ENCODE assay signal across 12 cellular contexts in the genomic region with DNA sequence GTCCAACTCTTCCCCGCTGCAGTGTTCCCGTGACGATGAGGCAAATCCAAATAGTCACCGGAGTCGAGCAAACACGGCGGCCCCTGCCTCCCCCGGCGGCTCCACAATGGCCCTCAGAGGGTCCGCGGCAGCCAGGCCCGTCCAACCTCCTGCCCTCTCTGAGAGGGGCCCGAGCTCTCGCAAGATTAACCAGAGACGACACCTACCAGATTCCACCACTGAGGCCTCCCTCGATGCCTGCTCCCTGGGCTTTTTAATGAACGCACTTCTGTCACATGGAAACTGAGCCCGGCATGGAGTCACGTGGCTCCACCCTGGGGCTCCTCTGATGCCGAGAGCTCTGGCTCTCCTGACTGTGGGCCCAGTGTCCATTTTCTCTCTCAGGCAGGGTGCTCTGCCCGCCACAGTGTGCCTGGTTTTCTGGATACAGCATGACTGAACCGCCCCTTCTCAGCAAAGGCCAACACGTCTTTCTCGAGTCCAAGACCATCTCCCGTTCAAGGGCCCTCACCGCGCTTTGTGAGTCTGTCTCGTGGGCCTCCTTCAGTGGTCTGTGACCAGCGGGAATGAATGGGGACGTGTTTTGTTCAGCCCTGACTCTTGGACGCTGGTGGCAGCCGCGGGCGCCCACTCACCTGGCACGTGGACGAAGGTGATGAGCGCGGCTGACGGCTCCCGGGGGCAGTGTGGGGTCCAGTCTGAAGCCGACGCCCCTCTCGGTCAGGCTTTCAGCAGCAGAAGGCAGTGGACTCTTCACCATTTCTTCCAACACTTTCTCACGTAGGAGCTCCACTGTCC. TPM values are rescaled to one million over a fixed set of nuclear protein-coding genes. Genes with fewer than 3 reads are reported as not detected.
A peak's percentile ranks its signal among the peaks of the same experiment; 100 is the strongest.
DNase-seq lines count a peak whose midpoint lies in the region; ATAC-seq and TF ChIP-seq lines count a peak whose summit lies in the region.
"Had no signal": no experiment of that assay in that cellular context is flagged by ENCODE, and none has a peak within 500 bp of the region (broad histone marks: within the 10 kb centered on the region; RNA-seq: fewer than 3 reads in every experiment).

No MANE protein-coding gene starts in this region.

- H3K27me3 Mint-ChIP-seq in natural killer cell treated with Interleukin-12 subunit alpha and Interleukin-12 subunit beta and Interleukin-15 and Interleukin-18, amount 100 ng/mL, for 72 hours, result peaks cover 24 to 43% of the 10 kb centered on the region in 2 donors
- H3K27me3 Mint-ChIP-seq in natural killer cell (ENCODE audit: low read depth in 2 of 2) (peaks cover 53 to 55% of the 10 kb centered on the region in 2 donors), naive B cell (no peaks in the 10 kb centered on the region)
- peaks cover 12% of the 10 kb centered on the region for H3K27me3 Mint-ChIP-seq in activated T-helper 1 cell treated with anti-CD3 and anti-CD28 coated beads, Interleukin-12 subunit alpha, Interleukin-12 subunit beta, Interleukin-2, Interleukin-4 antibody, amounts not matched to agents 30 ng/mL and 10 ng/mL and 1 ng/mL, durations not matched to agents 14 hours and 24 hours and 36 hours (ENCODE audit: insufficient read depth)
- H3K27me3 Mint-ChIP-seq: memory B cell had no signal

- no peaks in the 10 kb centered on the region for H3K36me3 Mint-ChIP-seq in natural killer cell treated with Interleukin-12 subunit alpha and Interleukin-12 subunit beta and Interleukin-15 and Interleukin-18, amount 100 ng/mL, for 72 hours
- H3K36me3 Mint-ChIP-seq in natural killer cell (no peaks in the 10 kb centered on the region), naive B cell (peaks cover 0 to 10% of the 10 kb centered on the region in 2 donors)
- H3K36me3 Mint-ChIP-seq in activated T-helper 1 cell treated with anti-CD3 and anti-CD28 coated beads, Interleukin-12 subunit alpha, Interleukin-12 subunit beta, Interleukin-2, Interleukin-4 antibody, amounts not matched to agents 30 ng/mL and 10 ng/mL and 1 ng/mL, durations not matched to agents 14 hours and 24 hours and 36 hours (ENCODE audit: low read depth), result peaks cover 22% of the 10 kb centered on the region

- intact Hi-C loops in natural killer cell (cut with micrococcal nuclease), result no loop called here
- intact Hi-C loops in activated T-helper 1 cell treated with anti-CD3 and anti-CD28 coated beads, Interleukin-12 subunit alpha, Interleukin-12 subunit beta, Interleukin-2, Interleukin-4 antibody, amounts not matched to agents 30 ng/mL and 10 ng/mL and 1 ng/mL, durations not matched to agents 14 hours and 24 hours and 36 hours (cut with micrococcal nuclease), result loop anchor here (5.0 kb wide), 1 partner anchor 144 kb away; no protein-coding TSS in a partner anchor
- intact Hi-C loops in uterus (cut with DNase I; ENCODE audit: low total_unique reads), result no loop called here

- TF ChIP-seq CTCF in natural killer cell (IDR thresholded peaks at IDR 0.05) (no peak), uterus (IDR thresholded peaks at IDR 0.05) (no peak)

- no peak for ATAC-seq in natural killer cell treated with Interleukin-12 subunit alpha and Interleukin-12 subunit beta and Interleukin-15 and Interleukin-18, amount 100 ng/mL, for 72 hours
- ATAC-seq in natural killer cell (no peak), naive B cell (ENCODE audit: low read depth in 2 of 2) (no peak), GM21825 (IDR thresholded peaks at IDR 0.05; ENCODE audit: unreplicated experiment) (no peak), HG02623 (IDR thresholded peaks at IDR 0.05; ENCODE audit: unreplicated experiment) (no peak), HG03159 (IDR thresholded peaks at IDR 0.05; ENCODE audit: unreplicated experiment) (no peak)

- H3K4me1 Mint-ChIP-seq in natural killer cell treated with Interleukin-12 subunit alpha and Interleukin-12 subunit beta and Interleukin-15 and Interleukin-18, amount 100 ng/mL, for 72 hours (ENCODE audit: low read depth in 2 of 2), result peaks cover 25 to 46% of the 10 kb centered on the region in 2 donors
- H3K4me1 Mint-ChIP-seq in natural killer cell (peaks cover 24 to 55% of the 10 kb centered on the region in 2 donors), naive B cell (peaks cover 51 to 77% (median 57%) of the 10 kb centered on the region in 3 donors)
- H3K4me1 Mint-ChIP-seq in activated T-helper 1 cell treated with anti-CD3 and anti-CD28 coated beads, Interleukin-12 subunit alpha, Interleukin-12 subunit beta, Interleukin-2, Interleukin-4 antibody, amounts not matched to agents 30 ng/mL and 10 ng/mL and 1 ng/mL, durations not matched to agents 14 hours and 24 hours and 36 hours (ENCODE audit: low read depth), result peaks cover 74% of the 10 kb centered on the region

- peak overlapping the region in 1 of 2 donors; percentile 33 for H3K27ac Mint-ChIP-seq in natural killer cell treated with Interleukin-12 subunit alpha and Interleukin-12 subunit beta and Interleukin-15 and Interleukin-18, amount 100 ng/mL, for 72 hours
- H3K27ac Mint-ChIP-seq in natural killer cell (peak overlapping the region in 1 of 2 donors; percentile 28), naive B cell (peak overlapping the region in 5 of 6 donors; percentile 60 to 98 (median 88))
- peak overlapping the region; percentile 84 for H3K27ac Mint-ChIP-seq in activated T-helper 1 cell treated with anti-CD3 and anti-CD28 coated beads, Interleukin-12 subunit alpha, Interleukin-12 subunit beta, Interleukin-2, Interleukin-4 antibody, amounts not matched to agents 30 ng/mL and 10 ng/mL and 1 ng/mL, durations not matched to agents 14 hours and 24 hours and 36 hours
- H3K27ac Mint-ChIP-seq: HFFc6, memory B cell had no signal

- H3K27me3 ChIP-seq in uterus, result no peaks in the 10 kb centered on the region

- no peaks in the 10 kb centered on the region for H3K36me3 ChIP-seq in uterus

- H3K9me3 Mint-ChIP-seq in natural killer cell treated with Interleukin-12 subunit alpha and Interleukin-12 subunit beta and Interleukin-15 and Interleukin-18, amount 100 ng/mL, for 72 hours, result no peaks in the 10 kb centered on the region
- H3K9me3 Mint-ChIP-seq in natural killer cell (no peaks in the 10 kb centered on the region), naive B cell (no peaks in the 10 kb centered on the region)
- H3K9me3 Mint-ChIP-seq in activated T-helper 1 cell treated with anti-CD3 and anti-CD28 coated beads, Interleukin-12 subunit alpha, Interleukin-12 subunit beta, Interleukin-2, Interleukin-4 antibody, amounts not matched to agents 30 ng/mL and 10 ng/mL and 1 ng/mL, durations not matched to agents 14 hours and 24 hours and 36 hours, result no peaks in the 10 kb centered on the region
- H3K9me3 Mint-ChIP-seq: activated T-cell treated with anti-CD3 and anti-CD28 coated beads, Interleukin-2, amount 50 U/mL, for 4 hours; HFFc6; memory B cell had no signal

- no peaks in the 10 kb centered on the region for H3K9me3 ChIP-seq in uterus
- H3K9me3 ChIP-seq: Caco-2 had no signal

- H3K4me1 ChIP-seq in uterus, result peaks cover 0 to 5% of the 10 kb centered on the region in 2 donors
- H3K4me1 ChIP-seq: Caco-2 had no signal

- no peak for TF ChIP-seq POLR2A in uterus (IDR thresholded peaks at IDR 0.05)

- H3K4me3 Mint-ChIP-seq in natural killer cell treated with Interleukin-12 subunit alpha and Interleukin-12 subunit beta and Interleukin-15 and Interleukin-18, amount 100 ng/mL, for 72 hours, result peak overlapping the region; percentile 24
- H3K4me3 Mint-ChIP-seq in natural killer cell, result no peak overlapping the region
- H3K4me3 Mint-ChIP-seq in activated T-helper 1 cell treated with anti-CD3 and anti-CD28 coated beads, Interleukin-12 subunit alpha, Interleukin-12 subunit beta, Interleukin-2, Interleukin-4 antibody, amounts not matched to agents 30 ng/mL and 10 ng/mL and 1 ng/mL, durations not matched to agents 14 hours and 24 hours and 36 hours, result peak overlapping the region; percentile 48
- peak overlapping the region; percentile 55 to 86 (median 72) for H3K4me3 Mint-ChIP-seq in naive B cell
- H3K4me3 Mint-ChIP-seq: activated T-cell treated with anti-CD3 and anti-CD28 coated beads, Interleukin-2, amount 50 U/mL, for 4 hours; HFFc6; memory B cell had no signal

- H3K27ac ChIP-seq in uterus, result peak overlapping the region in 1 of 2 donors; percentile 25

- no peak overlapping the region for H3K4me3 ChIP-seq in uterus

- DNase-seq in natural killer cell treated with Interleukin-12 subunit alpha and Interleukin-12 subunit beta and Interleukin-15 and Interleukin-18, amount 100 ng/mL, for 72 hours (ENCODE audit: low spot score), result no peak
- DNase-seq in natural killer cell (no peak), naive B cell (no peak), uterus (no peak)
- DNase-seq in activated T-helper 1 cell treated with anti-CD3 and anti-CD28 coated beads, Interleukin-12 subunit alpha, Interleukin-12 subunit beta, Interleukin-2, Interleukin-4 antibody, amounts not matched to agents 30 ng/mL and 10 ng/mL and 1 ng/mL, durations not matched to agents 14 hours and 24 hours and 36 hours (ENCODE audit: low spot score), result no peak
- DNase-seq: HFFc6 had no signal

RNA-seq across cellular contexts. Expression of gene AMZ1, which starts 30.1 kb away (rescaled TPM):
- total RNA-seq in natural killer cell treated with Interleukin-12 subunit alpha and Interleukin-12 subunit beta and Interleukin-15 and Interleukin-18, amount 100 ng/mL, for 72 hours, result not detected
- total RNA-seq in natural killer cell (1 to 10 TPM in 1 of 3 donors, under 1 TPM in 2; 0.07 to 1.2 (median 0.27) TPM), uterus (1 to 10 TPM in 2 of 4 donors, under 1 TPM in 1, not detected in 1; 0.35 to 4.6 (median 4.4) TPM)
- total RNA-seq in activated T-helper 1 cell treated with anti-CD3 and anti-CD28 coated beads, Interleukin-12 subunit alpha, Interleukin-12 subunit beta, Interleukin-2, Interleukin-4 antibody, amounts not matched to agents 30 ng/mL and 10 ng/mL and 1 ng/mL, durations not matched to agents 14 hours and 24 hours and 36 hours, result 0.05 TPM in 1 of 2 replicates, not detected in the other
- polyA plus RNA-seq in naive B cell (ENCODE audit: low read depth in 6 of 6), result 1 to 10 TPM in 5 of 6 donors, not detected in 1; 1.4 to 3.3 (median 2.7) TPM
